ENCODE assay signal across 1 cellular context in the genomic region with DNA sequence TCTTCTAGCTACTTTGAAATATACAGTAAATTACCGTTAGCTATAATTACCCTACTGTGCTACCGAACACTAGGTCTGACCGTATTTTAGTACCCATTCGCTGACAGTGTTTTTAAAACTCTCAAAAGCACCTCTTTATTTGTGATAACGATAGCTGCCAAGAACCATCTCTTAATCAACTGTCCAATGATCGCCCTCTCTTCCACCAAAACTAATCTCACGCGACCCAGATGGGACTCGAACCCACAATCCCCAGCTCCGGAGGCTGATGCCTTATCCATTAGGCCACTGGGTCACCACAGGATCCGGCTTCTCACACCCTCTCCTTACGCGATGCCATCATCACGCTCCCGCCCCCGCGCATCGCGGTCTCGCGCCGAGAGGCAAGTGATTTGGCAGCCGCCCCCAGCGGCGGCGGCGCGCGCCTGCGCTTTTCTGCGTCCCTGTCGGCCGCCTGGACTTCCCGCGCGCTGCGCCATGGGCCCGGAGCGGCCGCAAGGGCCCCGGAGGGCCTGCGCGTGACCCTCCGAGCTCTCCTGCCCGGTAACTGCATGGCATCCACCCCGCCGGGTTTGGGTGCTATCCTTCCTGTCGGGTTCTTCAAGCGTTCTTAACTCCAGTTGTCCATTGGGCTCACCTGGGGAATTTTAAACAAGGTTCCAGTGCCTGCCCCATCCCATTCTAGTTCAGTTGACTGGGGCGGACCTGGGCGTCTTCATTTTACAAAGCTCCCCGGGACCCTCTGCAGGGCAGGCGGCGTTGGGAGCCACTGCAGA.
TF ChIP-seq lines count a peak whose summit lies in the region.

No MANE protein-coding gene starts in this region.

TF ChIP-seq in HepG2, 621 proteins besides CTCF, POLR2A, EP300 and RAD21 (continued from another document and continues in another):
- TF ChIP-seq, protein P1, sequence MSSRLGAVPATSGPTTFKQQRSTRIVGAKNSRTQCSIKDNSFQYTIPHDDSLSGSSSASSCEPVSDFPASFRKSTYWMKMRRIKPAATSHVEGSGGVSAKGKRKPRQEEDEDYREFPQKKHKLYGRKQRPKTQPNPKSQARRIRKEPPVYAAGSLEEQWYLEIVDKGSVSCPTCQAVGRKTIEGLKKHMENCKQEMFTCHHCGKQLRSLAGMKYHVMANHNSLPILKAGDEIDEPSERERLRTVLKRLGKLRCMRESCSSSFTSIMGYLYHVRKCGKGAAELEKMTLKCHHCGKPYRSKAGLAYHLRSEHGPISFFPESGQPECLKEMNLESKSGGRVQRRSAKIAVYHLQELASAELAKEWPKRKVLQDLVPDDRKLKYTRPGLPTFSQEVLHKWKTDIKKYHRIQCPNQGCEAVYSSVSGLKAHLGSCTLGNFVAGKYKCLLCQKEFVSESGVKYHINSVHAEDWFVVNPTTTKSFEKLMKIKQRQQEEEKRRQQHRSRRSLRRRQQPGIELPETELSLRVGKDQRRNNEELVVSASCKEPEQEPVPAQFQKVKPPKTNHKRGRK (CRISPR knock-in tag; IDR thresholded peaks at IDR 0.05): no peak
- TF ChIP-seq HCFC1 (IDR thresholded peaks at IDR 0.05; ENCODE audit: low read depth, low read length) (peak; percentile 33; the same call in 1 of the 2 replicates), ZFP37 (CRISPR knock-in tag; IDR thresholded peaks at IDR 0.05; ENCODE audit: borderline replicate concordance) (0 out of 2 replicates have a peak, but pooled peaks have one; percentile 38), ZNF562 (CRISPR knock-in tag; IDR thresholded peaks at IDR 0.05; ENCODE audit: borderline replicate concordance) (peak; percentile 82), ZNF138 (CRISPR knock-in tag; IDR thresholded peaks at IDR 0.05; ENCODE audit: low read depth) (peak; percentile 89; the same call in 1 of the 2 replicates), ZKSCAN8 (CRISPR knock-in tag; IDR thresholded peaks at IDR 0.05; ENCODE audit: borderline replicate concordance) (peak; percentile 96), ZNF644 (CRISPR knock-in tag; IDR thresholded peaks at IDR 0.05; ENCODE audit: low read depth) (peak; percentile 68), U2AF2 (IDR thresholded peaks at IDR 0.05; ENCODE audit: low read depth, low read length) (0 out of 2 replicates have a peak, but pooled peaks have one; percentile 74), SIN3B (IDR thresholded peaks at IDR 0.05; ENCODE audit: low read length) (no peak; the same call in 1 of the 2 replicates), SMAD3 (CRISPR knock-in tag; IDR thresholded peaks at IDR 0.05) (peak; percentile 97), CBX1 (IDR thresholded peaks at IDR 0.05; ENCODE audit: low read depth) (peak; percentile 95), ZHX2 (IDR thresholded peaks at IDR 0.05; ENCODE audit: low read depth) (no peak; the same call in 1 of the 2 replicates), ZHX2 (CRISPR knock-in tag; IDR thresholded peaks at IDR 0.05; ENCODE audit: borderline replicate concordance) (0 out of 2 replicates have a peak, but pooled peaks have one; percentile 84), ZNF850 (CRISPR knock-in tag; conservative IDR thresholded peaks at IDR 0.05) (no peak; the same call in 1 of the 2 replicates), KMT2B (CRISPR knock-in tag; IDR thresholded peaks at IDR 0.05) (peak; percentile 92), ZFP90 (CRISPR knock-in tag; IDR thresholded peaks at IDR 0.05; ENCODE audit: borderline replicate concordance) (peak; percentile 55; the same call in 1 of the 2 replicates), ZFP36 (IDR thresholded peaks at IDR 0.05; ENCODE audit: borderline replicate concordance, low read depth, low read length, partially characterized antibody) (no peak), POLR2G (IDR thresholded peaks at IDR 0.05; ENCODE audit: low read depth, low read length) (peak; percentile 98), ZBTB21 (CRISPR knock-in tag; IDR thresholded peaks at IDR 0.05) (0 out of 2 replicates have a peak, but pooled peaks have one; percentile 42), ATF1 (CRISPR knock-in tag; IDR thresholded peaks at IDR 0.05) (peak; percentile 36), ZNF264 (CRISPR knock-in tag; IDR thresholded peaks at IDR 0.05) (peak; percentile 60; the same call in 1 of the 2 replicates), HMG20B (CRISPR knock-in tag; conservative IDR thresholded peaks at IDR 0.05) (peak; percentile 77; the same call in 1 of the 2 replicates), XBP1 (CRISPR knock-in tag; IDR thresholded peaks at IDR 0.05) (no peak), ZNF446 (CRISPR knock-in tag; IDR thresholded peaks at IDR 0.05) (peak; percentile 87), KLF15 (CRISPR knock-in tag; IDR thresholded peaks at IDR 0.05; ENCODE audit: borderline replicate concordance) (peak; percentile 25; the same call in 1 of the 2 replicates), RFX5 (IDR thresholded peaks at IDR 0.05; ENCODE audit: low read depth, low read length) (peak; percentile 48), STAT5B (CRISPR knock-in tag; IDR thresholded peaks at IDR 0.05) (no peak), CENPBD1 (CRISPR knock-in tag; IDR thresholded peaks at IDR 0.05; ENCODE audit: borderline replicate concordance, low read depth) (0 out of 2 replicates have a peak, but pooled peaks have one; percentile 28), NKX3-1 (CRISPR knock-in tag; IDR thresholded peaks at IDR 0.05) (peak; percentile 98), ZNF253 (CRISPR knock-in tag; IDR thresholded peaks at IDR 0.05; ENCODE audit: borderline replicate concordance) (0 out of 2 replicates have a peak, but pooled peaks have one; percentile 38), NR2F1 (CRISPR knock-in tag; IDR thresholded peaks at IDR 0.05) (peak; percentile 64 to 72; a peak in 3 of 4 replicates), ZNF235 (CRISPR knock-in tag; IDR thresholded peaks at IDR 0.05; ENCODE audit: borderline replicate concordance) (peak; percentile 95), ZNF292 (CRISPR knock-in tag; IDR thresholded peaks at IDR 0.05; ENCODE audit: borderline replicate concordance, low read depth) (peak; percentile 50; the same call in 1 of the 2 replicates), ATAD3A (CRISPR knock-in tag; IDR thresholded peaks at IDR 0.05) (no peak), REL (CRISPR knock-in tag; conservative IDR thresholded peaks at IDR 0.05) (0 out of 2 replicates have a peak, but pooled peaks have one; percentile 84), ZNF749 (CRISPR knock-in tag; IDR thresholded peaks at IDR 0.05; ENCODE audit: borderline replicate concordance) (peak; percentile 99), MED1 (CRISPR knock-in tag; IDR thresholded peaks at IDR 0.05) (peak; percentile 93), ZNF296 (CRISPR knock-in tag; conservative IDR thresholded peaks at IDR 0.05) (0 out of 2 replicates have a peak, but pooled peaks have one; percentile 32), ZNF382 (CRISPR knock-in tag; IDR thresholded peaks at IDR 0.05; ENCODE audit: borderline replicate concordance) (no peak), MAF1 (CRISPR knock-in tag; IDR thresholded peaks at IDR 0.05; ENCODE audit: borderline replicate concordance) (peak; percentile 100), GPN1 (CRISPR knock-in tag; IDR thresholded peaks at IDR 0.05; ENCODE audit: borderline replicate concordance) (peak; percentile 86; the same call in 1 of the 2 replicates), KDM1A (CRISPR knock-in tag; IDR thresholded peaks at IDR 0.05) (peak; percentile 74; the same call in 1 of the 2 replicates), JDP2 (CRISPR knock-in tag; IDR thresholded peaks at IDR 0.05; ENCODE audit: borderline replicate concordance) (peak; percentile 77; the same call in 1 of the 2 replicates), BRCA1 (CRISPR knock-in tag; IDR thresholded peaks at IDR 0.05) (peak; percentile 72; the same call in 1 of the 2 replicates)
- TF ChIP-seq, protein P2, sequence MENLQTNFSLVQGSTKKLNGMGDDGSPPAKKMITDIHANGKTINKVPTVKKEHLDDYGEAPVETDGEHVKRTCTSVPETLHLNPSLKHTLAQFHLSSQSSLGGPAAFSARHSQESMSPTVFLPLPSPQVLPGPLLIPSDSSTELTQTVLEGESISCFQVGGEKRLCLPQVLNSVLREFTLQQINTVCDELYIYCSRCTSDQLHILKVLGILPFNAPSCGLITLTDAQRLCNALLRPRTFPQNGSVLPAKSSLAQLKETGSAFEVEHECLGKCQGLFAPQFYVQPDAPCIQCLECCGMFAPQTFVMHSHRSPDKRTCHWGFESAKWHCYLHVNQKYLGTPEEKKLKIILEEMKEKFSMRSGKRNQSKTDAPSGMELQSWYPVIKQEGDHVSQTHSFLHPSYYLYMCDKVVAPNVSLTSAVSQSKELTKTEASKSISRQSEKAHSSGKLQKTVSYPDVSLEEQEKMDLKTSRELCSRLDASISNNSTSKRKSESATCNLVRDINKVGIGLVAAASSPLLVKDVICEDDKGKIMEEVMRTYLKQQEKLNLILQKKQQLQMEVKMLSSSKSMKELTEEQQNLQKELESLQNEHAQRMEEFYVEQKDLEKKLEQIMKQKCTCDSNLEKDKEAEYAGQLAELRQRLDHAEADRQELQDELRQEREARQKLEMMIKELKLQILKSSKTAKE (CRISPR knock-in tag; IDR thresholded peaks at IDR 0.05; ENCODE audit: borderline replicate concordance): peak; percentile 74; the same call in 1 of the 2 replicates
- TF ChIP-seq, protein P3, sequence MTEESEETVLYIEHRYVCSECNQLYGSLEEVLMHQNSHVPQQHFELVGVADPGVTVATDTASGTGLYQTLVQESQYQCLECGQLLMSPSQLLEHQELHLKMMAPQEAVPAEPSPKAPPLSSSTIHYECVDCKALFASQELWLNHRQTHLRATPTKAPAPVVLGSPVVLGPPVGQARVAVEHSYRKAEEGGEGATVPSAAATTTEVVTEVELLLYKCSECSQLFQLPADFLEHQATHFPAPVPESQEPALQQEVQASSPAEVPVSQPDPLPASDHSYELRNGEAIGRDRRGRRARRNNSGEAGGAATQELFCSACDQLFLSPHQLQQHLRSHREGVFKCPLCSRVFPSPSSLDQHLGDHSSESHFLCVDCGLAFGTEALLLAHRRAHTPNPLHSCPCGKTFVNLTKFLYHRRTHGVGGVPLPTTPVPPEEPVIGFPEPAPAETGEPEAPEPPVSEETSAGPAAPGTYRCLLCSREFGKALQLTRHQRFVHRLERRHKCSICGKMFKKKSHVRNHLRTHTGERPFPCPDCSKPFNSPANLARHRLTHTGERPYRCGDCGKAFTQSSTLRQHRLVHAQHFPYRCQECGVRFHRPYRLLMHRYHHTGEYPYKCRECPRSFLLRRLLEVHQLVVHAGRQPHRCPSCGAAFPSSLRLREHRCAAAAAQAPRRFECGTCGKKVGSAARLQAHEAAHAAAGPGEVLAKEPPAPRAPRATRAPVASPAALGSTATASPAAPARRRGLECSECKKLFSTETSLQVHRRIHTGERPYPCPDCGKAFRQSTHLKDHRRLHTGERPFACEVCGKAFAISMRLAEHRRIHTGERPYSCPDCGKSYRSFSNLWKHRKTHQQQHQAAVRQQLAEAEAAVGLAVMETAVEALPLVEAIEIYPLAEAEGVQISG (CRISPR knock-in tag; IDR thresholded peaks at IDR 0.05): peak; percentile 87
- TF ChIP-seq, protein P4, sequence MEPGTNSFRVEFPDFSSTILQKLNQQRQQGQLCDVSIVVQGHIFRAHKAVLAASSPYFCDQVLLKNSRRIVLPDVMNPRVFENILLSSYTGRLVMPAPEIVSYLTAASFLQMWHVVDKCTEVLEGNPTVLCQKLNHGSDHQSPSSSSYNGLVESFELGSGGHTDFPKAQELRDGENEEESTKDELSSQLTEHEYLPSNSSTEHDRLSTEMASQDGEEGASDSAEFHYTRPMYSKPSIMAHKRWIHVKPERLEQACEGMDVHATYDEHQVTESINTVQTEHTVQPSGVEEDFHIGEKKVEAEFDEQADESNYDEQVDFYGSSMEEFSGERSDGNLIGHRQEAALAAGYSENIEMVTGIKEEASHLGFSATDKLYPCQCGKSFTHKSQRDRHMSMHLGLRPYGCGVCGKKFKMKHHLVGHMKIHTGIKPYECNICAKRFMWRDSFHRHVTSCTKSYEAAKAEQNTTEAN (CRISPR knock-in tag; conservative IDR thresholded peaks at IDR 0.05): peak; percentile 91
